ENCODE assay signal across 8 cellular contexts in genomic region chr15:65790692-65791334, GRCh38. TPM values are rescaled to one million over a fixed set of nuclear protein-coding genes. Genes with fewer than 3 reads are reported as not detected.
DNase-seq lines count a peak whose midpoint lies in the region; ATAC-seq and TF ChIP-seq lines count a peak whose summit lies in the region.

No MANE protein-coding gene starts in this region.

- no peaks in the 10 kb centered on the region for H3K9me3 Mint-ChIP-seq in natural killer cell treated with Interleukin-12 subunit alpha and Interleukin-12 subunit beta and Interleukin-15 and Interleukin-18, amount 100 ng/mL, for 72 hours

- H3K9me3 ChIP-seq in heart left ventricle (no peaks in the 10 kb centered on the region), endocrine pancreas (ENCODE audit: control insufficient read depth, low read length) (no peaks in the 10 kb centered on the region)

- H3K27ac Mint-ChIP-seq in natural killer cell treated with Interleukin-12 subunit alpha and Interleukin-12 subunit beta and Interleukin-15 and Interleukin-18, amount 100 ng/mL, for 72 hours: peak overlapping the region; percentile 94 to 100

- TF ChIP-seq CTCF in heart left ventricle (IDR thresholded peaks at IDR 0.05): no peak

- no peaks in the 10 kb centered on the region for H3K27me3 ChIP-seq in heart left ventricle
- H3K27me3 ChIP-seq in endocrine pancreas (ENCODE audit: control insufficient read depth, insufficient read depth, low read length): no peaks in the 10 kb centered on the region

- H3K4me1 ChIP-seq in heart left ventricle (peaks cover 0 to 55% (median 13%) of the 10 kb centered on the region in 12 donors), endocrine pancreas (ENCODE audit: control insufficient read depth, insufficient read depth, low read length) (peaks cover 13% of the 10 kb centered on the region)

- H3K9ac ChIP-seq in endocrine pancreas (ENCODE audit: control insufficient read depth, insufficient read depth, low read length): peak overlapping the region; percentile 97

- H3K27me3 Mint-ChIP-seq in natural killer cell treated with Interleukin-12 subunit alpha and Interleukin-12 subunit beta and Interleukin-15 and Interleukin-18, amount 100 ng/mL, for 72 hours: no peaks in the 10 kb centered on the region

- DNase-seq in heart left ventricle: no peak
- no peak for DNase-seq in Right ventricle myocardium inferior (ENCODE audit: missing footprints)
- peak; percentile 10 for DNase-seq in RPMI7951 (ENCODE audit: low read depth)
- no peak for DNase-seq in natural killer cell treated with Interleukin-12 subunit alpha and Interleukin-12 subunit beta and Interleukin-15 and Interleukin-18, amount 100 ng/mL, for 72 hours (ENCODE audit: low spot score)
- no peak for DNase-seq in A172 (ENCODE audit: low spot score)
- DNase-seq in DMS79 (lab: John Stamatoyannopoulos, UW): no peak

- intact Hi-C loops in heart left ventricle (cut with DNase I) (loop anchor here in 5 of 10 donors (5.0 to 10.0 kb wide), 4 partner anchors 41 to 76 kb away; partner anchors contain the start of gene RAB11A (in 2 of the 5)), Right ventricle myocardium inferior (cut with DNase I) (no loop called here)

- peaks cover 46 to 48% of the 10 kb centered on the region in 2 donors for H3K4me1 Mint-ChIP-seq in natural killer cell treated with Interleukin-12 subunit alpha and Interleukin-12 subunit beta and Interleukin-15 and Interleukin-18, amount 100 ng/mL, for 72 hours (ENCODE audit: low read depth in 2 of 2)

- H3K36me3 Mint-ChIP-seq in natural killer cell treated with Interleukin-12 subunit alpha and Interleukin-12 subunit beta and Interleukin-15 and Interleukin-18, amount 100 ng/mL, for 72 hours: no peaks in the 10 kb centered on the region

- 9 to 12% (median 9%) methylated on average over 14 of the region's 14 CpGs for WGBS in heart left ventricle, 4 donors

- ATAC-seq in heart left ventricle (no peak), Right ventricle myocardium inferior (no peak), GM21515 (IDR thresholded peaks at IDR 0.05; ENCODE audit: unreplicated experiment) (no peak)
- ATAC-seq in natural killer cell treated with Interleukin-12 subunit alpha and Interleukin-12 subunit beta and Interleukin-15 and Interleukin-18, amount 100 ng/mL, for 72 hours: no peak

- H3K4me3 ChIP-seq in heart left ventricle: peak overlapping the region; percentile 57 to 97 (median 84)
- H3K4me3 ChIP-seq in endocrine pancreas (ENCODE audit: control insufficient read depth, insufficient read depth, low read length): peak overlapping the region; percentile 100

- H3K36me3 ChIP-seq in heart left ventricle: no peaks in the 10 kb centered on the region
- H3K36me3 ChIP-seq in endocrine pancreas (ENCODE audit: control insufficient read depth, insufficient read depth, low read length): no peaks in the 10 kb centered on the region

- H3K4me3 Mint-ChIP-seq in natural killer cell treated with Interleukin-12 subunit alpha and Interleukin-12 subunit beta and Interleukin-15 and Interleukin-18, amount 100 ng/mL, for 72 hours: peak overlapping the region; percentile 86

- TF ChIP-seq POLR2A in heart left ventricle (IDR thresholded peaks at IDR 0.05): no peak

- peak overlapping the region; percentile 84 to 99 (median 94) for H3K27ac ChIP-seq in heart left ventricle

RNA-seq across cellular contexts. Expression of gene DENND4A, which starts 1.3 kb away (rescaled TPM):
- total RNA-seq in heart left ventricle: 10 to 100 TPM; 11.7 to 26.6 (median 15.7) TPM
- polyA plus RNA-seq in heart left ventricle: 1 to 10 TPM; 2.7 to 5.4 TPM
- 12.7 TPM for total RNA-seq in Right ventricle myocardium inferior
- total RNA-seq in RPMI7951 (2014; rRNA removed; shearing (Covaris generic)): 11.1 and 19.0 TPM in 2 replicates
- total RNA-seq in natural killer cell treated with Interleukin-12 subunit alpha and Interleukin-12 subunit beta and Interleukin-15 and Interleukin-18, amount 100 ng/mL, for 72 hours: 100 to 1,000 TPM; 114 to 121 TPM
- 4.6 and 10.3 TPM in 2 replicates for total RNA-seq in A172 (2014; rRNA removed; shearing (Covaris generic))
